ENCODE assay signal across 8 cellular contexts in the genomic region with DNA sequence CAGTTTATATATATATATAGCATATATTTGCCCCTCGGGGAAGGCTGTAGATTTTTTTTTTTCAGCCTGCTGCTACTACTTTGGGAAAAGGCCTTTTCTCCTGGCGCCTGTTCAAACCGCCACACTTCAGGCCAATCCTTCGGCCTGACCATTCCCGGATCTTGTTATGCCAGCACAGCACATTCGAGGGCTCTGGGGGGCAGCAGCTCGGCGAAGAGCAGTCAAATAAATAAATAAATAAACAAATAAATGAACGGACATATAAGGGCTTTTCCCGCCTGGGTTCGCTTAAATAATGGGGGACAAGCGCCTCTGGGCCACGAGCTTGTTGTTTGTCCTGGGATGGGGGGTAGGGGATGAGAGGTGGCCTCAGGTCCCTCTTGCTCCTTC. TPM values are rescaled to one million over a fixed set of nuclear protein-coding genes. Genes with fewer than 3 reads are reported as not detected.
A peak's percentile ranks its signal among the peaks of the same experiment; 100 is the strongest.
DNase-seq lines count a peak whose midpoint lies in the region; ATAC-seq and TF ChIP-seq lines count a peak whose summit lies in the region.
"Had no signal": no experiment of that assay in that cellular context is flagged by ENCODE, and none has a peak within 500 bp of the region (broad histone marks: within the 10 kb centered on the region; RNA-seq: fewer than 3 reads in every experiment).

No MANE protein-coding gene starts in this region.

- POLR2A ChIA-PET in RWPE1 (lab: Yijun Ruan, JAX; ENCODE audit: low non-redundant PET) = interaction anchor here (1.3 kb wide), 2 partner anchors 28 to 304 kb away, joined by 3 read pairs; no protein-coding TSS in a partner anchor

- H3K27ac ChIP-seq in RWPE1 (peak overlapping the region; percentile 53), hepatocyte (no peak overlapping the region), stomach (peak overlapping the region in 3 of 5 donors; percentile 1 to 49 (median 32))

- peak overlapping the region; percentile 64 for H2AFZ ChIP-seq in hepatocyte

- ATAC-seq in GM21825 (IDR thresholded peaks at IDR 0.05; ENCODE audit: unreplicated experiment) = no peak

- TF ChIP-seq CTCF in RWPE1 (conservative IDR thresholded peaks at IDR 0.05; ENCODE audit: low read depth) = no peak
- no peak for TF ChIP-seq CTCF in hepatocyte (IDR thresholded peaks at IDR 0.05; ENCODE audit: poor library complexity)
- no peak for TF ChIP-seq CTCF in stomach (IDR thresholded peaks at IDR 0.05)

- H3K9me2 ChIP-seq in hepatocyte (replicated peaks; ENCODE audit: insufficient read depth) = no peaks in the 10 kb centered on the region

- peaks cover 8% of the 10 kb centered on the region for H3K4me1 ChIP-seq in hepatocyte (ENCODE audit: insufficient read depth)
- H3K4me1 ChIP-seq in stomach = peaks cover 11 to 42% (median 28%) of the 10 kb centered on the region in 4 donors

- H3K27me3 ChIP-seq in H7 (ENCODE audit: control insufficient read depth, insufficient read depth, low read length) = peaks cover 96% of the 10 kb centered on the region
- H3K27me3 ChIP-seq in hepatocyte = peaks cover 92% of the 10 kb centered on the region
- peaks cover 21 to 99% (median 86%) of the 10 kb centered on the region in 3 donors for H3K27me3 ChIP-seq in stomach

- peak overlapping the region; percentile 92 for H3K4me2 ChIP-seq in hepatocyte

- H3K36me3 ChIP-seq in H7 (replicated peaks; ENCODE audit: control insufficient read depth, insufficient read depth, low read length) (no peaks in the 10 kb centered on the region), hepatocyte (replicated peaks; ENCODE audit: insufficient read depth, low read depth) (no peaks in the 10 kb centered on the region), stomach (no peaks in the 10 kb centered on the region)
- H3K36me3 ChIP-seq: thyroid gland had no signal

- no peaks in the 10 kb centered on the region for H3K79me2 ChIP-seq in hepatocyte

- DNase-seq in H7 (no peak), RWPE1 (ENCODE audit: low spot score) (no peak), hepatocyte (ENCODE audit: low spot score) (no peak), stomach (no peak), OCI-M1 (lab: John Stamatoyannopoulos, UW) (no peak)
- DNase-seq in stimulated activated CD8-positive, alpha-beta memory T cell treated with anti-CD3 and anti-CD28 coated beads, Interleukin-4, amount 100 ng/mL, for 48 hours = no peak

- TF ChIP-seq EP300 in stomach (IDR thresholded peaks at IDR 0.05) = no peak

- 37% methylated on average over 13 of the region's 13 CpGs for WGBS in hepatocyte (ENCODE audit: low lambda C conversion rate, missing lambda C conversion rate)
- 12 to 18% (median 15%) methylated on average over 13 of the region's 13 CpGs for WGBS in stomach, 5 donors

- H3K9me3 ChIP-seq in hepatocyte (ENCODE audit: low read depth) = no peaks in the 10 kb centered on the region
- H3K9me3 ChIP-seq in stomach = peaks cover 0 to 5% (median 0%) of the 10 kb centered on the region in 4 donors
- H3K9me3 ChIP-seq: thyroid gland had no signal

- no peak for TF ChIP-seq POLR2A in stomach (IDR thresholded peaks at IDR 0.05)

- CTCF ChIA-PET in RWPE1 (lab: Yijun Ruan, JAX) = interaction anchor here (0.6 to 3.0 kb wide), 41 partner anchors 9 to 674 kb away, joined by 3 to 38 read pairs (median 4); no protein-coding TSS in a partner anchor

- H3K4me3 ChIP-seq in H7 (ENCODE audit: insufficient read depth, low read depth, low read length) = peak overlapping the region; percentile 8; the same call in 1 of the 2 replicates
- no peak overlapping the region for H3K4me3 ChIP-seq in hepatocyte
- peak overlapping the region in 3 of 4 donors; percentile 36 to 52 (median 47) for H3K4me3 ChIP-seq in stomach

- intact Hi-C loops in stomach (cut with DNase I; ENCODE audit: low total_unique reads) = loop anchor here (5.0 kb wide), 2 partner anchors 312 to 502 kb away; no protein-coding TSS in a partner anchor

- no peaks in the 10 kb centered on the region for H4K20me1 ChIP-seq in hepatocyte (ENCODE audit: insufficient read depth, poor library complexity, severe bottlenecking)

RNA-seq across cellular contexts. Expression of gene HOXD8, which starts 10.6 kb away (rescaled TPM):
- not detected in 2 replicates for total RNA-seq in H7 (2014; rRNA removed; shearing (Covaris generic))
- total RNA-seq in hepatocyte = 1.3 TPM in 2 replicates
- 0.77 TPM in 1 of 2 replicates, not detected in the other for polyA plus RNA-seq in hepatocyte
- total RNA-seq in stomach = 10 to 100 TPM in 1 of 5 donors, 1 to 10 TPM in 1, under 1 TPM in 1, not detected in 2; 0.58 to 15.9 (median 5.1) TPM
- 1 to 10 TPM in 2 of 3 donors, under 1 TPM in 1; 0.87 to 1.8 (median 1.7) TPM for polyA plus RNA-seq in stomach

RNA-seq across cellular contexts. Expression of gene HOXD4, which starts 11.2 kb away (rescaled TPM):
- total RNA-seq in H7 (2014; rRNA removed; shearing (Covaris generic)) = not detected in 2 replicates
- total RNA-seq in hepatocyte = 0.40 and 0.70 TPM in 2 replicates
- polyA plus RNA-seq in hepatocyte = 0.13 TPM in 1 of 2 replicates, not detected in the other
- total RNA-seq in stomach = 1 to 10 TPM in 2 of 5 donors, not detected in 3; 2.4 to 9.6 TPM
- polyA plus RNA-seq in stomach = under 1 TPM in 2 of 3 donors, not detected in 1; 0.25 to 0.75 TPM

RNA-seq across cellular contexts. Expression of gene HOXD3, which starts 17.0 kb away (rescaled TPM):
- total RNA-seq in H7 (2014; rRNA removed; shearing (Covaris generic)) = not detected in 2 replicates
- total RNA-seq in hepatocyte (0.13 and 0.20 TPM in 2 replicates), stomach (10 to 100 TPM in 1 of 5 donors, 1 to 10 TPM in 2, not detected in 2; 1.5 to 11.0 (median 2.5) TPM)
- polyA plus RNA-seq in hepatocyte (0.41 TPM in 1 of 2 replicates, not detected in the other), stomach (1 to 10 TPM in 1 of 3 donors, under 1 TPM in 2; 0.44 to 2.7 (median 0.78) TPM)

RNA-seq across cellular contexts. Expression of gene HOXD9, which starts 17.6 kb away (rescaled TPM):
- total RNA-seq in H7 (2014; rRNA removed; shearing (Covaris generic)) = 0.10 TPM in 1 of 2 replicates, not detected in the other
- 2.4 and 2.9 TPM in 2 replicates for total RNA-seq in hepatocyte
- 3.0 and 4.7 TPM in 2 replicates for polyA plus RNA-seq in hepatocyte
- under 1 TPM in 1 of 5 donors, not detected in 4; 0.18 TPM for total RNA-seq in stomach
- polyA plus RNA-seq in stomach = under 1 TPM; 0.31 to 0.76 (median 0.68) TPM

RNA-seq across cellular contexts. Expression of gene HOXD10, which starts 23.5 kb away (rescaled TPM):
- total RNA-seq in H7 (2014; rRNA removed; shearing (Covaris generic)) = 0.03 TPM in 1 of 2 replicates, not detected in the other
- total RNA-seq in hepatocyte = 8.5 and 11.7 TPM in 2 replicates
- 5.1 and 9.9 TPM in 2 replicates for polyA plus RNA-seq in hepatocyte
- 1 to 10 TPM in 1 of 5 donors, not detected in 4; 2.6 TPM for total RNA-seq in stomach
- not detected for polyA plus RNA-seq in stomach
